Comparison of ENCODE assay signal across 1 cellular context in the genomic region with DNA sequence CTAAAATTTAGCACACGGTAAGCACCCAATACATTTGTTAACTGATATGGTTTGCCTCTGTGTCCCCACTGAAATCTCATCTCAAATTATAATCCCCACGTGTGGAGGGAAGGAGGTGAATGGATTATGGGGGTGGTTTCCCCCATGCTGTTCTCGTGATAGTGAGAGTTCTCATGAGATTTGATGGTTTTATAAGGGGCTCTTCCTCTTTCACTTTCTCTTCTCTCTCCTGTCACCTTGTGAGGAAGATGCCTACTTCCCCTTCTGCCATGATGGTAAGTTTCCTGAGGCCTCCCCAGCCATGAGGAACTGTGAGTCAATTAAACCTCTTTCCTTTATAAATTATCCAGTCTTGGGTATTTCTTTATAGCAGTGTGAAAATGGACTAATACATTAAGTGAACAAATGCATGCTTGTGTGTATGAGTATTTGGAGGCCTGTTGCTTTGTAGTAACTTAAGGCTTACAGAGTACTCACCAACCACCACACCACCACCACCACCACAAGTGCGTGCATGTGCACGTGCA.
TF ChIP-seq lines count a peak whose summit lies in the region.

No MANE protein-coding gene starts in this region.

TF ChIP-seq in IMR-90, 13 proteins besides CTCF, POLR2A, EP300 and RAD21 (continued from another document):
- TF ChIP-seq MXI1 (IDR thresholded peaks at IDR 0.05; ENCODE audit: borderline replicate concordance, low read depth, low read length) (no peak), CEBPB (IDR thresholded peaks at IDR 0.05; ENCODE audit: low read depth, low read length) (no peak), NFE2L2 (IDR thresholded peaks at IDR 0.05; ENCODE audit: low read depth, low read length) (no peak), SMC3 (IDR thresholded peaks at IDR 0.05; ENCODE audit: low read depth, low read length) (no peak), FOS (IDR thresholded peaks at IDR 0.05; ENCODE audit: low read depth, low read length) (no peak), CHD1 (IDR thresholded peaks at IDR 0.05; ENCODE audit: low read depth, low read length) (no peak), MAFK (IDR thresholded peaks at IDR 0.05; ENCODE audit: low read depth, low read length) (no peak)
